ENCODE assay signal across 8 cellular contexts in genomic region chr19:1102407-1103106, GRCh38. TPM values are rescaled to one million over a fixed set of nuclear protein-coding genes. Genes with fewer than 3 reads are reported as not detected.
A peak's percentile ranks its signal among the peaks of the same experiment; 100 is the strongest.
DNase-seq lines count a peak whose midpoint lies in the region; ATAC-seq, FAIRE-seq and TF ChIP-seq lines count a peak whose summit lies in the region.

No MANE protein-coding gene starts in this region.

- no peaks in the 10 kb centered on the region for H3K9me3 ChIP-seq in CD4-positive, alpha-beta T cell (ENCODE audit: control insufficient read depth, low read length)

- POLR2A ChIA-PET in CD4-positive, alpha-beta T cell (lab: Charles Lee), result interaction anchor here (0.7 to 7.4 kb wide), 13 partner anchors 16 to 306 kb away, joined by 3 to 74 read pairs (median 5); partner anchors contain the start of genes ARHGAP45 and PTBP1

- peak overlapping the region; percentile 25 for H3K4me3 ChIP-seq in fibroblast of pulmonary artery (replicated peaks; ENCODE audit: low read depth, low read length)

- ATAC-seq in CD4-positive, alpha-beta T cell (ENCODE audit: poor library complexity), result no peak

- no peak for TF ChIP-seq CTCF in CD4-positive, alpha-beta T cell (IDR thresholded peaks at IDR 0.05)
- no peak for TF ChIP-seq CTCF in fibroblast of pulmonary artery (IDR thresholded peaks at IDR 0.05; ENCODE audit: low read length, missing control alignments)

- no peaks in the 10 kb centered on the region for H3K9me3 Mint-ChIP-seq in CD4-positive, alpha-beta T cell

- peak overlapping the region; percentile 95 for H3K27ac Mint-ChIP-seq in CD4-positive, alpha-beta T cell

- peaks cover 40% of the 10 kb centered on the region for H3K4me1 Mint-ChIP-seq in CD4-positive, alpha-beta T cell (ENCODE audit: low read depth)

- H3K4me3 Mint-ChIP-seq in CD4-positive, alpha-beta T cell, result peak overlapping the region; percentile 89

- no peaks in the 10 kb centered on the region for H3K27me3 ChIP-seq in CD4-positive, alpha-beta T cell (ENCODE audit: control insufficient read depth, insufficient read depth, low read length)

- H3K36me3 Mint-ChIP-seq in CD4-positive, alpha-beta T cell (ENCODE audit: low read depth), result peaks cover 15% of the 10 kb centered on the region

- intact Hi-C loops in CD4-positive, alpha-beta T cell (cut with DNase I, micrococcal nuclease), result loop anchor here (1.0 to 10.0 kb wide), 3 partner anchors 7 to 308 kb away; partner anchors contain the start of genes ARHGAP45 (in 2 of the 2), POLR2E (in 1 of the 2) and PTBP1 (in 1 of the 2)

- FAIRE-seq in HTR-8/SVneo (lab: Jason Lieb, UNC), result peak; percentile 57

- CTCF ChIA-PET in CD4-positive, alpha-beta T cell (lab: Charles Lee), result interaction anchor here (1.0 to 2.4 kb wide), 4 partner anchors 11 to 38 kb away, joined by 3 to 10 read pairs (median 6); no protein-coding TSS in a partner anchor

- DNase-seq in CD4-positive, alpha-beta T cell, result no peak
- peak; percentile 76 for DNase-seq in HTR-8/SVneo (ENCODE audit: insufficient read length, low spot score)
- peak; percentile 31 for DNase-seq in activated T-cell treated with anti-CD3 and anti-CD28 coated beads for 4 hours
- DNase-seq in fibroblast of pulmonary artery (ENCODE audit: low read depth), result peak; percentile 99
- DNase-seq in renal cortical epithelial cell (ENCODE audit: low read depth), result peak; percentile 100
- no peak for DNase-seq in DMS79 (lab: John Stamatoyannopoulos, UW)
- DNase-seq in occipital lobe (lab: John Stamatoyannopoulos, UW), result no peak
- no peak for DNase-seq in DMS153 treated with DMSO at 0.1 percent for 48 hours (lab: John Stamatoyannopoulos, UW; ENCODE audit: unreplicated experiment)

- peak overlapping the region; percentile 16 for H3K27ac ChIP-seq in CD4-positive, alpha-beta T cell (ENCODE audit: low read depth, low read length)

- H3K27me3 Mint-ChIP-seq in CD4-positive, alpha-beta T cell, result no peaks in the 10 kb centered on the region

RNA-seq across cellular contexts. Expression of gene GPX4, which starts 1.2 kb away (rescaled TPM):
- total RNA-seq in CD4-positive, alpha-beta T cell, result 100 to 1,000 TPM; 174 to 175 TPM
- total RNA-seq in renal cortical epithelial cell, result 205 and 337 TPM in 2 replicates
- 83.8 TPM for total RNA-seq in occipital lobe

RNA-seq across cellular contexts. Expression of gene POLR2E, which starts 7.4 kb away (rescaled TPM):
- 10 to 100 TPM; 45.8 to 49.0 TPM for total RNA-seq in CD4-positive, alpha-beta T cell
- total RNA-seq in renal cortical epithelial cell (101 and 168 TPM in 2 replicates), occipital lobe (31.8 TPM)

RNA-seq across cellular contexts. Expression of gene ARHGAP45, which starts 35.6 kb away (rescaled TPM):
- total RNA-seq in CD4-positive, alpha-beta T cell, result 100 to 1,000 TPM; 861 to 878 TPM
- total RNA-seq in renal cortical epithelial cell (8.3 and 13.4 TPM in 2 replicates), occipital lobe (1.7 TPM)

Comparison
In these comparisons a context has a peak if more than half of its experiments do, and no peak if none do; other contexts are left out.
1. DNase-seq: peak in HTR-8/SVneo (single experiment), activated T-cell treated with anti-CD3 and anti-CD28 coated beads for 4 hours (single experiment), fibroblast of pulmonary artery (single experiment) and renal cortical epithelial cell (single experiment); none in CD4-positive, alpha-beta T cell (0 of 10), DMS79 (single experiment), occipital lobe (single experiment) and DMS153 treated with DMSO at 0.1 percent for 48 hours (single experiment).
2. RNA of gene ARHGAP45, which starts 35.6 kb away (total RNA-seq): 861 to 878 TPM in CD4-positive, alpha-beta T cell; 8.3 to 13.4 TPM in renal cortical epithelial cell and 1.7 TPM in occipital lobe (single experiment); every median in the first group is over 10 times any median in the second.